ENCODE assay signal across 11 cellular contexts in genomic region chr1:77687519-77687906, GRCh38. TPM values are rescaled to one million over a fixed set of nuclear protein-coding genes. Genes with fewer than 3 reads are reported as not detected.
A peak's percentile ranks its signal among the peaks of the same experiment; 100 is the strongest.
DNase-seq lines count a peak whose midpoint lies in the region; TF ChIP-seq lines count a peak whose summit lies in the region.
"Had no signal": no experiment of that assay in that cellular context is flagged by ENCODE, and none has a peak within 500 bp of the region (broad histone marks: within the 10 kb centered on the region; RNA-seq: fewer than 3 reads in every experiment).

No MANE protein-coding gene starts in this region.

- H3K4me1 ChIP-seq in transverse colon = peaks cover 0 to 10% (median 9%) of the 10 kb centered on the region in 4 donors
- H3K4me1 ChIP-seq in SK-N-SH (ENCODE audit: control insufficient read depth in 1 of 2, insufficient read depth in 2 of 2, low read depth in 1 of 2, low read length in 1 of 2) = peaks cover 0 to 6% of the 10 kb centered on the region in 2 experiments; a peak in 3 of 4 replicates

- H4K20me1 ChIP-seq in SK-N-SH (ENCODE audit: insufficient read depth) = no peaks in the 10 kb centered on the region
- H4K20me1 ChIP-seq: BLaER1 had no signal

- H3K9ac ChIP-seq in SK-N-SH = no peak overlapping the region
- H3K9ac ChIP-seq: BLaER1 had no signal

- H3K36me3 ChIP-seq in transverse colon (no peaks in the 10 kb centered on the region), SK-N-SH (replicated peaks in 1 of 2; ENCODE audit: control insufficient read depth in 1 of 2, insufficient read depth in 2 of 2, low read length in 1 of 2) (peaks cover 0 to 8% of the 10 kb centered on the region in 2 experiments)

- no peak overlapping the region for H2AFZ ChIP-seq in SK-N-SH (ENCODE audit: low read depth)

- H3K9me3 Mint-ChIP-seq in activated naive CD4-positive, alpha-beta T cell treated with anti-CD3 and anti-CD28 coated beads for 36 hours = no peaks in the 10 kb centered on the region

- DNase-seq in activated naive CD4-positive, alpha-beta T cell treated with anti-CD3 and anti-CD28 coated beads for 36 hours = peak; percentile 20
- no peak for DNase-seq in activated naive CD4-positive, alpha-beta T cell treated with anti-CD3 and anti-CD28 coated beads, Interleukin-2, amount 50 U/mL, for 16 hours
- peak; percentile 72 for DNase-seq in choroid plexus epithelial cell (ENCODE audit: low read depth)
- DNase-seq in kidney tubule cell (ENCODE audit: low spot score) = peak; percentile 23
- no peak for DNase-seq in transverse colon
- no peak for DNase-seq in NCI-H526 treated with DMSO at 0.1 percent for 48 hours (lab: John Stamatoyannopoulos, UW)
- DNase-seq in foreskin melanocyte = no peak
- no peak for DNase-seq in SK-N-SH
- DNase-seq: MM.1S had no signal

- TF ChIP-seq POLR2A in transverse colon (IDR thresholded peaks at IDR 0.05) = no peak

- CTCF ChIA-PET in activated naive CD4-positive, alpha-beta T cell treated with anti-CD3 and anti-CD28 coated beads for 36 hours (lab: Charles Lee) = interaction anchor here (0.6 kb wide), 1 partner anchor 35 kb away, joined by 3 read pairs; no protein-coding TSS in a partner anchor
- CTCF ChIA-PET in SK-N-SH (lab: Yijun Ruan, JAX) = interaction anchor here (1.0 kb wide), 1 partner anchor 25 kb away, joined by 3 read pairs; no protein-coding TSS in a partner anchor

- TF ChIP-seq CTCF in choroid plexus epithelial cell (conservative IDR thresholded peaks at IDR 0.05; ENCODE audit: low read depth, low read length) (peak; percentile 62), transverse colon (IDR thresholded peaks at IDR 0.05) (peak in 4 of 5 experiments; percentile 22 to 42 (median 32)), SK-N-SH (IDR thresholded peaks at IDR 0.05) (no peak)

- 46% methylated on average over 16 of the region's 21 CpGs; no CpG with 5 or more reads in 1 of the 2 donors for WGBS in transverse colon (ENCODE audit: low coverage in 1 of 2), 2 donors
- 84% methylated on average over 14 of the region's 21 CpGs for WGBS in SK-N-SH (ENCODE audit: low lambda C conversion rate)

- H3K79me2 ChIP-seq in SK-N-SH (ENCODE audit: insufficient read depth) = no peaks in the 10 kb centered on the region

- POLR2A ChIA-PET in SK-N-SH (lab: Yijun Ruan, JAX) = no interaction called here

- TF ChIP-seq EP300 in transverse colon (IDR thresholded peaks at IDR 0.05; ENCODE audit: low read depth) = no peak
- TF ChIP-seq EP300 in SK-N-SH (IDR thresholded peaks at IDR 0.05; ENCODE audit: borderline replicate concordance in 1 of 2, low read depth in 1 of 2, low read length in 1 of 2) = no peak

- H3K27me3 ChIP-seq in transverse colon (no peaks in the 10 kb centered on the region), SK-N-SH (ENCODE audit: insufficient read depth) (no peaks in the 10 kb centered on the region)
- H3K27me3 ChIP-seq: BLaER1 had no signal

- TF ChIP-seq RAD21 in SK-N-SH (IDR thresholded peaks at IDR 0.05; ENCODE audit: low read length) = no peak

- peaks cover 5% of the 10 kb centered on the region for H3K4me1 Mint-ChIP-seq in activated naive CD4-positive, alpha-beta T cell treated with anti-CD3 and anti-CD28 coated beads for 36 hours (ENCODE audit: low read depth)

- no peaks in the 10 kb centered on the region for H3K9me2 ChIP-seq in SK-N-SH

- H3K27me3 Mint-ChIP-seq in activated naive CD4-positive, alpha-beta T cell treated with anti-CD3 and anti-CD28 coated beads for 36 hours (ENCODE audit: low read depth) = no peaks in the 10 kb centered on the region

- intact Hi-C loops in activated naive CD4-positive, alpha-beta T cell treated with anti-CD3 and anti-CD28 coated beads for 36 hours (cut with micrococcal nuclease) = loop anchor here (10.0 kb wide), 2 partner anchors 1423 to 1613 kb away; partner anchors contain the start of gene ST6GALNAC3
- intact Hi-C loops in transverse colon (cut with DNase I; ENCODE audit: low total_unique reads) = no loop called here

- no peak overlapping the region for H3K4me2 ChIP-seq in SK-N-SH
- H3K4me2 ChIP-seq: BLaER1 had no signal

- peak overlapping the region in 1 of 4 donors; percentile 3 for H3K27ac ChIP-seq in transverse colon
- H3K27ac ChIP-seq in SK-N-SH (ENCODE audit: low read depth in 2 of 2, low read length in 1 of 2) = no peak overlapping the region
- H3K27ac ChIP-seq: BLaER1 had no signal

- peaks cover 11% of the 10 kb centered on the region for H3F3A ChIP-seq in SK-N-SH (replicated peaks; ENCODE audit: insufficient read depth)

- peak overlapping the region; percentile 59 for H3K4me3 Mint-ChIP-seq in activated naive CD4-positive, alpha-beta T cell treated with anti-CD3 and anti-CD28 coated beads for 36 hours

- H3K4me3 ChIP-seq in choroid plexus epithelial cell (ENCODE audit: low read depth, low read length) (peak overlapping the region; percentile 42), transverse colon (peak overlapping the region in 3 of 4 donors; percentile 16 to 27 (median 20)), SK-N-SH (ENCODE audit: low read depth in 2 of 2, low read length in 1 of 2) (no peak overlapping the region)
- H3K4me3 ChIP-seq: BLaER1, lung had no signal

- no peak overlapping the region for H3K27ac Mint-ChIP-seq in activated naive CD4-positive, alpha-beta T cell treated with anti-CD3 and anti-CD28 coated beads for 36 hours

- in situ Hi-C loops in transverse colon (cut with MboI; ENCODE audit: low pct_ligation_motif_present in 1 of 4, low pct_unique_long_range_greater_than_20kb in 1 of 4, low sequenced_read_pairs in 3 of 4) = no loop called here

- peaks cover 4% of the 10 kb centered on the region for H3K36me3 Mint-ChIP-seq in activated naive CD4-positive, alpha-beta T cell treated with anti-CD3 and anti-CD28 coated beads for 36 hours (ENCODE audit: low read depth)

- H3K9me3 ChIP-seq in transverse colon = no peaks in the 10 kb centered on the region
- no peaks in the 10 kb centered on the region for H3K9me3 ChIP-seq in SK-N-SH
- H3K9me3 ChIP-seq: BLaER1 had no signal

TF ChIP-seq in SK-N-SH, 30 proteins besides CTCF, POLR2A, EP300 and RAD21:
- TF ChIP-seq ZBTB33 (IDR thresholded peaks at IDR 0.05; ENCODE audit: borderline replicate concordance, low read depth) = no peak
- TF ChIP-seq RFX5 (IDR thresholded peaks at IDR 0.05; ENCODE audit: low read length) = no peak
- no peak for TF ChIP-seq IRF3 (IDR thresholded peaks at IDR 0.05; ENCODE audit: low read depth, low read length)
- TF ChIP-seq ELF1 (IDR thresholded peaks at IDR 0.05) = no peak
- TF ChIP-seq MXI1 (IDR thresholded peaks at IDR 0.05; ENCODE audit: low read depth, low read length) = no peak
- no peak for TF ChIP-seq TCF12 (IDR thresholded peaks at IDR 0.05)
- TF ChIP-seq RCOR1 (IDR thresholded peaks at IDR 0.05; ENCODE audit: low read length) = no peak
- no peak for TF ChIP-seq FOSL2 (IDR thresholded peaks at IDR 0.05; ENCODE audit: borderline replicate concordance, low read depth)
- no peak for TF ChIP-seq PBX3 (IDR thresholded peaks at IDR 0.05)
- TF ChIP-seq MAX (IDR thresholded peaks at IDR 0.05; ENCODE audit: low read depth) = no peak
- TF ChIP-seq SIN3A (IDR thresholded peaks at IDR 0.05; ENCODE audit: borderline replicate concordance, low read depth, low read length) = no peak
- TF ChIP-seq RXRA (IDR thresholded peaks at IDR 0.05; ENCODE audit: borderline replicate concordance, low read depth) = no peak

RNA-seq across cellular contexts. Expression of gene ZZZ3, which starts 5.1 kb away (rescaled TPM):
- total RNA-seq in activated naive CD4-positive, alpha-beta T cell treated with anti-CD3 and anti-CD28 coated beads for 36 hours = 10 to 100 TPM; 36.6 to 39.3 TPM
- total RNA-seq in transverse colon = 10 to 100 TPM; 15.9 to 80.4 (median 47.4) TPM
- polyA plus RNA-seq in SK-N-SH (2012; rRNA removed) = 14.2 and 17.2 TPM in 2 replicates
- 20.0 and 22.2 TPM in 2 replicates for polyA plus RNA-seq in SK-N-SH (2012; cell fraction: cytosol; rRNA removed)
- 13.2 and 31.6 TPM in 2 replicates for polyA plus RNA-seq in SK-N-SH (2012; cell fraction: nucleus; rRNA removed)

Comparison
In these comparisons a context has a peak if more than half of its experiments do, and no peak if none do; other contexts are left out.
1. DNase-seq: peak in activated naive CD4-positive, alpha-beta T cell treated with anti-CD3 and anti-CD28 coated beads for 36 hours (single experiment), choroid plexus epithelial cell (single experiment) and kidney tubule cell (single experiment); none in activated naive CD4-positive, alpha-beta T cell treated with anti-CD3 and anti-CD28 coated beads, Interleukin-2, amount 50 U/mL, for 16 hours (single experiment), transverse colon (single experiment), NCI-H526 treated with DMSO at 0.1 percent for 48 hours (single experiment), foreskin melanocyte (single experiment) and SK-N-SH (single experiment).
2. H3K4me3 ChIP-seq: peak in choroid plexus epithelial cell (single experiment) and transverse colon (3 of 4); none in SK-N-SH (0 of 2).